Comparison of ENCODE assay signal across 1 cellular context in the genomic region with DNA sequence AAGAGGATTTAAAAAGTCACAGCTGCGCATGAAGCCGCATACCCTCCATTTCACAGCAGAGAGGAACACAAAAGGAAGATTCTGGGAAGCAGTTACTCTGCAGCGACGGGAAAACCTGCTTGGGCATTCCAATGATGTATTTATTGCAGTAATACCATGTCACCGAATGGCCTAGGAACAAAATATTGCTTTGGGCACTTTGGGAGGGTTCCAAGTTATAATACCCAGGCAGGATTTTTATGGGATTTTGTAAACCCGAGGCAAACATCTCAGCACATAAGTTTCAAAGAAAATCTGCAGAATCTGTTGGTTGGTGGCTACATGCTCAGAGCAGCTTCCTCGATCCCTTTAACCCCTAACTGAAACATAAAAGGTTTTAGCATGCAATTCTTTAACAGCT.
TF ChIP-seq lines count a peak whose summit lies in the region.

No MANE protein-coding gene starts in this region.

TF ChIP-seq in WTC11, 78 proteins besides CTCF, POLR2A, EP300 and RAD21 (continued from another document):
- TF ChIP-seq, protein P1, sequence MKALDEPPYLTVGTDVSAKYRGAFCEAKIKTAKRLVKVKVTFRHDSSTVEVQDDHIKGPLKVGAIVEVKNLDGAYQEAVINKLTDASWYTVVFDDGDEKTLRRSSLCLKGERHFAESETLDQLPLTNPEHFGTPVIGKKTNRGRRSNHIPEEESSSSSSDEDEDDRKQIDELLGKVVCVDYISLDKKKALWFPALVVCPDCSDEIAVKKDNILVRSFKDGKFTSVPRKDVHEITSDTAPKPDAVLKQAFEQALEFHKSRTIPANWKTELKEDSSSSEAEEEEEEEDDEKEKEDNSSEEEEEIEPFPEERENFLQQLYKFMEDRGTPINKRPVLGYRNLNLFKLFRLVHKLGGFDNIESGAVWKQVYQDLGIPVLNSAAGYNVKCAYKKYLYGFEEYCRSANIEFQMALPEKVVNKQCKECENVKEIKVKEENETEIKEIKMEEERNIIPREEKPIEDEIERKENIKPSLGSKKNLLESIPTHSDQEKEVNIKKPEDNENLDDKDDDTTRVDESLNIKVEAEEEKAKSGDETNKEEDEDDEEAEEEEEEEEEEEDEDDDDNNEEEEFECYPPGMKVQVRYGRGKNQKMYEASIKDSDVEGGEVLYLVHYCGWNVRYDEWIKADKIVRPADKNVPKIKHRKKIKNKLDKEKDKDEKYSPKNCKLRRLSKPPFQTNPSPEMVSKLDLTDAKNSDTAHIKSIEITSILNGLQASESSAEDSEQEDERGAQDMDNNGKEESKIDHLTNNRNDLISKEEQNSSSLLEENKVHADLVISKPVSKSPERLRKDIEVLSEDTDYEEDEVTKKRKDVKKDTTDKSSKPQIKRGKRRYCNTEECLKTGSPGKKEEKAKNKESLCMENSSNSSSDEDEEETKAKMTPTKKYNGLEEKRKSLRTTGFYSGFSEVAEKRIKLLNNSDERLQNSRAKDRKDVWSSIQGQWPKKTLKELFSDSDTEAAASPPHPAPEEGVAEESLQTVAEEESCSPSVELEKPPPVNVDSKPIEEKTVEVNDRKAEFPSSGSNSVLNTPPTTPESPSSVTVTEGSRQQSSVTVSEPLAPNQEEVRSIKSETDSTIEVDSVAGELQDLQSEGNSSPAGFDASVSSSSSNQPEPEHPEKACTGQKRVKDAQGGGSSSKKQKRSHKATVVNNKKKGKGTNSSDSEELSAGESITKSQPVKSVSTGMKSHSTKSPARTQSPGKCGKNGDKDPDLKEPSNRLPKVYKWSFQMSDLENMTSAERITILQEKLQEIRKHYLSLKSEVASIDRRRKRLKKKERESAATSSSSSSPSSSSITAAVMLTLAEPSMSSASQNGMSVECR (CRISPR knock-in tag; IDR thresholded peaks at IDR 0.05; ENCODE audit: borderline replicate concordance) = no peak
- TF ChIP-seq TEAD1 (CRISPR knock-in tag; IDR thresholded peaks at IDR 0.05) = no peak
- TF ChIP-seq NR1H2 (CRISPR knock-in tag; IDR thresholded peaks at IDR 0.05) = no peak
- TF ChIP-seq FOXK1 (CRISPR knock-in tag; IDR thresholded peaks at IDR 0.05) = no peak
- TF ChIP-seq, protein P2, sequence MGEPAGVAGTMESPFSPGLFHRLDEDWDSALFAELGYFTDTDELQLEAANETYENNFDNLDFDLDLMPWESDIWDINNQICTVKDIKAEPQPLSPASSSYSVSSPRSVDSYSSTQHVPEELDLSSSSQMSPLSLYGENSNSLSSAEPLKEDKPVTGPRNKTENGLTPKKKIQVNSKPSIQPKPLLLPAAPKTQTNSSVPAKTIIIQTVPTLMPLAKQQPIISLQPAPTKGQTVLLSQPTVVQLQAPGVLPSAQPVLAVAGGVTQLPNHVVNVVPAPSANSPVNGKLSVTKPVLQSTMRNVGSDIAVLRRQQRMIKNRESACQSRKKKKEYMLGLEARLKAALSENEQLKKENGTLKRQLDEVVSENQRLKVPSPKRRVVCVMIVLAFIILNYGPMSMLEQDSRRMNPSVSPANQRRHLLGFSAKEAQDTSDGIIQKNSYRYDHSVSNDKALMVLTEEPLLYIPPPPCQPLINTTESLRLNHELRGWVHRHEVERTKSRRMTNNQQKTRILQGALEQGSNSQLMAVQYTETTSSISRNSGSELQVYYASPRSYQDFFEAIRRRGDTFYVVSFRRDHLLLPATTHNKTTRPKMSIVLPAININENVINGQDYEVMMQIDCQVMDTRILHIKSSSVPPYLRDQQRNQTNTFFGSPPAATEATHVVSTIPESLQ (CRISPR knock-in tag; IDR thresholded peaks at IDR 0.05) = no peak
- no peak for TF ChIP-seq NFATC4 (CRISPR knock-in tag; IDR thresholded peaks at IDR 0.05)
- no peak for TF ChIP-seq SP1 (CRISPR knock-in tag; conservative IDR thresholded peaks at IDR 0.05)
- TF ChIP-seq, protein P3, sequence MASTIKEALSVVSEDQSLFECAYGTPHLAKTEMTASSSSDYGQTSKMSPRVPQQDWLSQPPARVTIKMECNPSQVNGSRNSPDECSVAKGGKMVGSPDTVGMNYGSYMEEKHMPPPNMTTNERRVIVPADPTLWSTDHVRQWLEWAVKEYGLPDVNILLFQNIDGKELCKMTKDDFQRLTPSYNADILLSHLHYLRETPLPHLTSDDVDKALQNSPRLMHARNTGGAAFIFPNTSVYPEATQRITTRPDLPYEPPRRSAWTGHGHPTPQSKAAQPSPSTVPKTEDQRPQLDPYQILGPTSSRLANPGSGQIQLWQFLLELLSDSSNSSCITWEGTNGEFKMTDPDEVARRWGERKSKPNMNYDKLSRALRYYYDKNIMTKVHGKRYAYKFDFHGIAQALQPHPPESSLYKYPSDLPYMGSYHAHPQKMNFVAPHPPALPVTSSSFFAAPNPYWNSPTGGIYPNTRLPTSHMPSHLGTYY (CRISPR knock-in tag; IDR thresholded peaks at IDR 0.05) = no peak
